In genomic region chr5:99589424-99589823, GRCh38 we compare ENCODE assay signal across 8 cellular contexts.
"Had no signal": no experiment of that assay in that cellular context is flagged by ENCODE, and none has a peak within 500 bp of the region (broad histone marks: within the 10 kb centered on the region; RNA-seq: fewer than 3 reads in every experiment).

No MANE protein-coding gene starts in this region.

- H3K4me3 ChIP-seq: GM23338 had no signal

- FAIRE-seq: H1, H54, HepG2 had no signal

- ATAC-seq: GM23338, HepG2 had no signal

- DNase-seq: H9, HCEC 1CT, Karpas-422, KBM-7 had no signal
